Comparison of ENCODE assay signal across 1 cellular context in the genomic region with DNA sequence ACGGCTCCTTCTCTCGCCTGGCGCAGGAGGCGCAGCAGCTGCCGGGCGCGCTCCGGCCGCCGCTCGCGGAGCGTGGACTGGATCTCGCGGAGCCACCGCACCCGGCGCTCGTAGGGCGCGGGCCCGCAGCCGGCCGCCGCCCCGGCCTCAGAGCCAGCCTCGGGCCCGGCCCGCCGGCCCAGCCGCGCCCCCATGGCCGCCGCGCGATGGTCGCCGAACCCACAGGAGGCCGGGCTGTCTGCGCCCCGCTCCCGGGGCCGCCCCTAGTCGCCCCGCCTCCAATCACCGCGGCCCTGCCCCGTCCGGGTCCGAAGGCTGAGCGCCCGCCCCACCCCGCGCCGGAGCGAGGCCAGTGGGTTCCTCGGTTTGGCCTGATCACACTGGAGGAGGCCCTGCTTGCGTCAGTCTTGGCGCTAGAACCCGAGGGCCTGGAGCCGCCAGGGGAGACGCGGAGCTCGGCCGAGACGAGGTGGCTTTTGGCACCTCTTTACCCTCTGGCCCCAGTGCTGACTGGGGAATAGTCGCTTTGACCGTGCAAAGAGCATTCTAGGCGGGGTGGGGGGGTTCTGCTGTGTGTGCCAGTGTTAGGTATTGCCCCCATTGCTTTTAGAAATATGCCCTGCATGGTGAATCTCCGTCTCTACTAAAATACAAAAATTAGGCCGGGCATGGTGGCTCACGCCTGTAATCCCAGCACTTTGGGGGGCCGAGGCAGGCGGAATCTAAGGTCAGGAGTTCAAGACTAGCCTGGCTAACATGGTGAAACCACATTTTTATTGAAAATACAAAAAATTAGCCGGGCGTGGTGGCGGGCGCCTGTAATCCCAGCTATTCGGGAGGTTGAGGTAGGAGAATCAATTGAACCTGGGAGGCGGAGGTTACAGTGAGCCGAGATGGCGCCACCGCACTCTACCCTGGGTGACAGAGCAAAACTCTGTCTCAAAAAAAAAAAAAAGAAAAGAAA.
TF ChIP-seq lines count a peak whose summit lies in the region.

A gene with protein sequence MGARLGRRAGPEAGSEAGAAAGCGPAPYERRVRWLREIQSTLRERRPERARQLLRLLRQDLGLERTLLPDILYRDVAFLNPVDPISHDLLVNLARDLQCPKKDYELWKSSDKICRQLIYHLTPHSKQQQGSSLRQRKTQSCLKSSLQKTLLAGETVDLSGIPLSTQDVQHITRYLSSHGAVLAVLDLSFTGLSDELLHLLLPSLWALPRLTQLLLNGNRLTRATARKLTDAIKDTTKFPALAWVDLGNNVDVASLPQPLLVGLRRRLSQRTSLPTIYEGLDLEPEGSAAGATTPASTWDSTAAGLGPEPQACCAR (minus strand): TSS at position 228 of the 964 bp plus-strand sequence. CDS start 34 bp downstream, at position 194.

TF ChIP-seq in HepG2, 621 proteins besides CTCF, POLR2A, EP300 and RAD21 (continued from another document and continues in another):
- TF ChIP-seq, protein P1, sequence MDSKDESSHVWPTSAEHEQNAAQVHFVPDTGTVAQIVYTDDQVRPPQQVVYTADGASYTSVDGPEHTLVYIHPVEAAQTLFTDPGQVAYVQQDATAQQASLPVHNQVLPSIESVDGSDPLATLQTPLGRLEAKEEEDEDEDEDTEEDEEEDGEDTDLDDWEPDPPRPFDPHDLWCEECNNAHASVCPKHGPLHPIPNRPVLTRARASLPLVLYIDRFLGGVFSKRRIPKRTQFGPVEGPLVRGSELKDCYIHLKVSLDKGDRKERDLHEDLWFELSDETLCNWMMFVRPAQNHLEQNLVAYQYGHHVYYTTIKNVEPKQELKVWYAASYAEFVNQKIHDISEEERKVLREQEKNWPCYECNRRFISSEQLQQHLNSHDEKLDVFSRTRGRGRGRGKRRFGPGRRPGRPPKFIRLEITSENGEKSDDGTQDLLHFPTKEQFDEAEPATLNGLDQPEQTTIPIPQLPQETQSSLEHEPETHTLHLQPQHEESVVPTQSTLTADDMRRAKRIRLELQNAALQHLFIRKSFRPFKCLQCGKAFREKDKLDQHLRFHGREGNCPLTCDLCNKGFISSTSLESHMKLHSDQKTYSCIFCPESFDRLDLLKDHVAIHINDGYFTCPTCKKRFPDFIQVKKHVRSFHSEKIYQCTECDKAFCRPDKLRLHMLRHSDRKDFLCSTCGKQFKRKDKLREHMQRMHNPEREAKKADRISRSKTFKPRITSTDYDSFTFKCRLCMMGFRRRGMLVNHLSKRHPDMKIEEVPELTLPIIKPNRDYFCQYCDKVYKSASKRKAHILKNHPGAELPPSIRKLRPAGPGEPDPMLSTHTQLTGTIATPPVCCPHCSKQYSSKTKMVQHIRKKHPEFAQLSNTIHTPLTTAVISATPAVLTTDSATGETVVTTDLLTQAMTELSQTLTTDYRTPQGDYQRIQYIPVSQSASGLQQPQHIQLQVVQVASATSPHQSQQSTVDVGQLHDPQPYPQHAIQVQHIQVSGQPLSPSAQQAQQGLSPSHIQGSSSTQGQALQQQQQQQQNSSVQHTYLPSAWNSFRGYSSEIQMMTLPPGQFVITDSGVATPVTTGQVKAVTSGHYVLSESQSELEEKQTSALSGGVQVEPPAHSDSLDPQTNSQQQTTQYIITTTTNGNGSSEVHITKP (CRISPR knock-in tag; IDR thresholded peaks at IDR 0.05; ENCODE audit: low read depth) = 0 out of 2 replicates have a peak, but pooled peaks have one; percentile 32
- TF ChIP-seq, protein P2, sequence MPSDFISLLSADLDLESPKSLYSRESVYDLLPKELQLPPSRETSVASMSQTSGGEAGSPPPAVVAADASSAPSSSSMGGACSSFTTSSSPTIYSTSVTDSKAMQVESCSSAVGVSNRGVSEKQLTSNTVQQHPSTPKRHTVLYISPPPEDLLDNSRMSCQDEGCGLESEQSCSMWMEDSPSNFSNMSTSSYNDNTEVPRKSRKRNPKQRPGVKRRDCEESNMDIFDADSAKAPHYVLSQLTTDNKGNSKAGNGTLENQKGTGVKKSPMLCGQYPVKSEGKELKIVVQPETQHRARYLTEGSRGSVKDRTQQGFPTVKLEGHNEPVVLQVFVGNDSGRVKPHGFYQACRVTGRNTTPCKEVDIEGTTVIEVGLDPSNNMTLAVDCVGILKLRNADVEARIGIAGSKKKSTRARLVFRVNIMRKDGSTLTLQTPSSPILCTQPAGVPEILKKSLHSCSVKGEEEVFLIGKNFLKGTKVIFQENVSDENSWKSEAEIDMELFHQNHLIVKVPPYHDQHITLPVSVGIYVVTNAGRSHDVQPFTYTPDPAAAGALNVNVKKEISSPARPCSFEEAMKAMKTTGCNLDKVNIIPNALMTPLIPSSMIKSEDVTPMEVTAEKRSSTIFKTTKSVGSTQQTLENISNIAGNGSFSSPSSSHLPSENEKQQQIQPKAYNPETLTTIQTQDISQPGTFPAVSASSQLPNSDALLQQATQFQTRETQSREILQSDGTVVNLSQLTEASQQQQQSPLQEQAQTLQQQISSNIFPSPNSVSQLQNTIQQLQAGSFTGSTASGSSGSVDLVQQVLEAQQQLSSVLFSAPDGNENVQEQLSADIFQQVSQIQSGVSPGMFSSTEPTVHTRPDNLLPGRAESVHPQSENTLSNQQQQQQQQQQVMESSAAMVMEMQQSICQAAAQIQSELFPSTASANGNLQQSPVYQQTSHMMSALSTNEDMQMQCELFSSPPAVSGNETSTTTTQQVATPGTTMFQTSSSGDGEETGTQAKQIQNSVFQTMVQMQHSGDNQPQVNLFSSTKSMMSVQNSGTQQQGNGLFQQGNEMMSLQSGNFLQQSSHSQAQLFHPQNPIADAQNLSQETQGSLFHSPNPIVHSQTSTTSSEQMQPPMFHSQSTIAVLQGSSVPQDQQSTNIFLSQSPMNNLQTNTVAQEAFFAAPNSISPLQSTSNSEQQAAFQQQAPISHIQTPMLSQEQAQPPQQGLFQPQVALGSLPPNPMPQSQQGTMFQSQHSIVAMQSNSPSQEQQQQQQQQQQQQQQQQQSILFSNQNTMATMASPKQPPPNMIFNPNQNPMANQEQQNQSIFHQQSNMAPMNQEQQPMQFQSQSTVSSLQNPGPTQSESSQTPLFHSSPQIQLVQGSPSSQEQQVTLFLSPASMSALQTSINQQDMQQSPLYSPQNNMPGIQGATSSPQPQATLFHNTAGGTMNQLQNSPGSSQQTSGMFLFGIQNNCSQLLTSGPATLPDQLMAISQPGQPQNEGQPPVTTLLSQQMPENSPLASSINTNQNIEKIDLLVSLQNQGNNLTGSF (CRISPR knock-in tag; IDR thresholded peaks at IDR 0.05) = no peak
- TF ChIP-seq STAT5B (CRISPR knock-in tag; IDR thresholded peaks at IDR 0.05) (no peak), SMAD1 (CRISPR knock-in tag; IDR thresholded peaks at IDR 0.05; ENCODE audit: borderline replicate concordance, low read depth) (no peak), FOXP1 (IDR thresholded peaks at IDR 0.05) (no peak), FOXP1 (CRISPR knock-in tag; IDR thresholded peaks at IDR 0.05) (peak; percentile 27; the same call in 1 of the 2 replicates), HOXD1 (CRISPR knock-in tag; IDR thresholded peaks at IDR 0.05) (no peak), KLF6 (CRISPR knock-in tag; IDR thresholded peaks at IDR 0.05) (peak; percentile 81), JUND (CRISPR knock-in tag; IDR thresholded peaks at IDR 0.05) (0 out of 2 replicates have a peak, but pooled peaks have one; percentile 34), ZC3H13 (CRISPR knock-in tag; IDR thresholded peaks at IDR 0.05) (no peak), KLF15 (CRISPR knock-in tag; IDR thresholded peaks at IDR 0.05; ENCODE audit: borderline replicate concordance) (no peak), NFATC3 (CRISPR knock-in tag; IDR thresholded peaks at IDR 0.05) (no peak), SAP130 (CRISPR knock-in tag; IDR thresholded peaks at IDR 0.05; ENCODE audit: low read depth) (peak; percentile 80), MTA1 (CRISPR knock-in tag; IDR thresholded peaks at IDR 0.05; ENCODE audit: borderline replicate concordance) (no peak), PHF8 (CRISPR knock-in tag; IDR thresholded peaks at IDR 0.05) (peak; percentile 66), SNAPC2 (CRISPR knock-in tag; IDR thresholded peaks at IDR 0.05) (peak; percentile 50; the same call in 1 of the 2 replicates), ZNF550 (CRISPR knock-in tag; IDR thresholded peaks at IDR 0.05; ENCODE audit: borderline replicate concordance) (no peak)
- TF ChIP-seq, protein P3, sequence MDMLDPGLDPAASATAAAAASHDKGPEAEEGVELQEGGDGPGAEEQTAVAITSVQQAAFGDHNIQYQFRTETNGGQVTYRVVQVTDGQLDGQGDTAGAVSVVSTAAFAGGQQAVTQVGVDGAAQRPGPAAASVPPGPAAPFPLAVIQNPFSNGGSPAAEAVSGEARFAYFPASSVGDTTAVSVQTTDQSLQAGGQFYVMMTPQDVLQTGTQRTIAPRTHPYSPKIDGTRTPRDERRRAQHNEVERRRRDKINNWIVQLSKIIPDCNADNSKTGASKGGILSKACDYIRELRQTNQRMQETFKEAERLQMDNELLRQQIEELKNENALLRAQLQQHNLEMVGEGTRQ (IDR thresholded peaks at IDR 0.05; ENCODE audit: low read depth, low read length) = no peak
- TF ChIP-seq, protein P3 (CRISPR knock-in tag; IDR thresholded peaks at IDR 0.05; ENCODE audit: borderline replicate concordance) = no peak
- TF ChIP-seq, protein P4, sequence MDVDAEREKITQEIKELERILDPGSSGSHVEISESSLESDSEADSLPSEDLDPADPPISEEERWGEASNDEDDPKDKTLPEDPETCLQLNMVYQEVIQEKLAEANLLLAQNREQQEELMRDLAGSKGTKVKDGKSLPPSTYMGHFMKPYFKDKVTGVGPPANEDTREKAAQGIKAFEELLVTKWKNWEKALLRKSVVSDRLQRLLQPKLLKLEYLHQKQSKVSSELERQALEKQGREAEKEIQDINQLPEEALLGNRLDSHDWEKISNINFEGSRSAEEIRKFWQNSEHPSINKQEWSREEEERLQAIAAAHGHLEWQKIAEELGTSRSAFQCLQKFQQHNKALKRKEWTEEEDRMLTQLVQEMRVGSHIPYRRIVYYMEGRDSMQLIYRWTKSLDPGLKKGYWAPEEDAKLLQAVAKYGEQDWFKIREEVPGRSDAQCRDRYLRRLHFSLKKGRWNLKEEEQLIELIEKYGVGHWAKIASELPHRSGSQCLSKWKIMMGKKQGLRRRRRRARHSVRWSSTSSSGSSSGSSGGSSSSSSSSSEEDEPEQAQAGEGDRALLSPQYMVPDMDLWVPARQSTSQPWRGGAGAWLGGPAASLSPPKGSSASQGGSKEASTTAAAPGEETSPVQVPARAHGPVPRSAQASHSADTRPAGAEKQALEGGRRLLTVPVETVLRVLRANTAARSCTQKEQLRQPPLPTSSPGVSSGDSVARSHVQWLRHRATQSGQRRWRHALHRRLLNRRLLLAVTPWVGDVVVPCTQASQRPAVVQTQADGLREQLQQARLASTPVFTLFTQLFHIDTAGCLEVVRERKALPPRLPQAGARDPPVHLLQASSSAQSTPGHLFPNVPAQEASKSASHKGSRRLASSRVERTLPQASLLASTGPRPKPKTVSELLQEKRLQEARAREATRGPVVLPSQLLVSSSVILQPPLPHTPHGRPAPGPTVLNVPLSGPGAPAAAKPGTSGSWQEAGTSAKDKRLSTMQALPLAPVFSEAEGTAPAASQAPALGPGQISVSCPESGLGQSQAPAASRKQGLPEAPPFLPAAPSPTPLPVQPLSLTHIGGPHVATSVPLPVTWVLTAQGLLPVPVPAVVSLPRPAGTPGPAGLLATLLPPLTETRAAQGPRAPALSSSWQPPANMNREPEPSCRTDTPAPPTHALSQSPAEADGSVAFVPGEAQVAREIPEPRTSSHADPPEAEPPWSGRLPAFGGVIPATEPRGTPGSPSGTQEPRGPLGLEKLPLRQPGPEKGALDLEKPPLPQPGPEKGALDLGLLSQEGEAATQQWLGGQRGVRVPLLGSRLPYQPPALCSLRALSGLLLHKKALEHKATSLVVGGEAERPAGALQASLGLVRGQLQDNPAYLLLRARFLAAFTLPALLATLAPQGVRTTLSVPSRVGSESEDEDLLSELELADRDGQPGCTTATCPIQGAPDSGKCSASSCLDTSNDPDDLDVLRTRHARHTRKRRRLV (CRISPR knock-in tag; IDR thresholded peaks at IDR 0.05) = no peak
- TF ChIP-seq, protein P5, sequence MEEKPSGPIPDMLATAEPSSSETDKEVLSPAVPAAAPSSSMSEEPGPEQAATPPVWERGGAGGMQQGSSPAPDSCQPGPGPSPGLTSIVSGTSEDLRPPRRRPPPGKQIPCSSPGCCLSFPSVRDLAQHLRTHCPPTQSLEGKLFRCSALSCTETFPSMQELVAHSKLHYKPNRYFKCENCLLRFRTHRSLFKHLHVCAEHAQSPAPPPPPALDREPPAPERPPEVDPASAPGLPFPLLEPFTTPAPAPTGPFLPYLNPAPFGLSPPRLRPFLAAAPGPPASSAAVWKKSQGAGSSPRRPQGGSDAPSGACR (CRISPR knock-in tag; IDR thresholded peaks at IDR 0.05) = no peak
- TF ChIP-seq, protein P6, sequence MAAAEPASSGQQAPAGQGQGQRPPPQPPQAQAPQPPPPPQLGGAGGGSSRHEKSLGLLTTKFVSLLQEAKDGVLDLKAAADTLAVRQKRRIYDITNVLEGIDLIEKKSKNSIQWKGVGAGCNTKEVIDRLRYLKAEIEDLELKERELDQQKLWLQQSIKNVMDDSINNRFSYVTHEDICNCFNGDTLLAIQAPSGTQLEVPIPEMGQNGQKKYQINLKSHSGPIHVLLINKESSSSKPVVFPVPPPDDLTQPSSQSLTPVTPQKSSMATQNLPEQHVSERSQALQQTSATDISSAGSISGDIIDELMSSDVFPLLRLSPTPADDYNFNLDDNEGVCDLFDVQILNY (CRISPR knock-in tag; conservative IDR thresholded peaks at IDR 0.05) = 0 out of 2 replicates have a peak, but pooled peaks have one; percentile 15
- TF ChIP-seq, protein P7, sequence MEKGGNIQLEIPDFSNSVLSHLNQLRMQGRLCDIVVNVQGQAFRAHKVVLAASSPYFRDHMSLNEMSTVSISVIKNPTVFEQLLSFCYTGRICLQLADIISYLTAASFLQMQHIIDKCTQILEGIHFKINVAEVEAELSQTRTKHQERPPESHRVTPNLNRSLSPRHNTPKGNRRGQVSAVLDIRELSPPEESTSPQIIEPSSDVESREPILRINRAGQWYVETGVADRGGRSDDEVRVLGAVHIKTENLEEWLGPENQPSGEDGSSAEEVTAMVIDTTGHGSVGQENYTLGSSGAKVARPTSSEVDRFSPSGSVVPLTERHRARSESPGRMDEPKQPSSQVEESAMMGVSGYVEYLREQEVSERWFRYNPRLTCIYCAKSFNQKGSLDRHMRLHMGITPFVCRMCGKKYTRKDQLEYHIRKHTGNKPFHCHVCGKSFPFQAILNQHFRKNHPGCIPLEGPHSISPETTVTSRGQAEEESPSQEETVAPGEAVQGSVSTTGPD (CRISPR knock-in tag; IDR thresholded peaks at IDR 0.05) = peak; percentile 81; the same call in 1 of the 2 replicates
- TF ChIP-seq, protein P8, sequence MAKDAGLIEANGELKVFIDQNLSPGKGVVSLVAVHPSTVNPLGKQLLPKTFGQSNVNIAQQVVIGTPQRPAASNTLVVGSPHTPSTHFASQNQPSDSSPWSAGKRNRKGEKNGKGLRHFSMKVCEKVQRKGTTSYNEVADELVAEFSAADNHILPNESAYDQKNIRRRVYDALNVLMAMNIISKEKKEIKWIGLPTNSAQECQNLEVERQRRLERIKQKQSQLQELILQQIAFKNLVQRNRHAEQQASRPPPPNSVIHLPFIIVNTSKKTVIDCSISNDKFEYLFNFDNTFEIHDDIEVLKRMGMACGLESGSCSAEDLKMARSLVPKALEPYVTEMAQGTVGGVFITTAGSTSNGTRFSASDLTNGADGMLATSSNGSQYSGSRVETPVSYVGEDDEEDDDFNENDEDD (CRISPR knock-in tag; IDR thresholded peaks at IDR 0.05; ENCODE audit: borderline replicate concordance) = peak; percentile 75; the same call in 1 of the 2 replicates
